8 cellular contexts compared by ENCODE assay signal in the genomic region with DNA sequence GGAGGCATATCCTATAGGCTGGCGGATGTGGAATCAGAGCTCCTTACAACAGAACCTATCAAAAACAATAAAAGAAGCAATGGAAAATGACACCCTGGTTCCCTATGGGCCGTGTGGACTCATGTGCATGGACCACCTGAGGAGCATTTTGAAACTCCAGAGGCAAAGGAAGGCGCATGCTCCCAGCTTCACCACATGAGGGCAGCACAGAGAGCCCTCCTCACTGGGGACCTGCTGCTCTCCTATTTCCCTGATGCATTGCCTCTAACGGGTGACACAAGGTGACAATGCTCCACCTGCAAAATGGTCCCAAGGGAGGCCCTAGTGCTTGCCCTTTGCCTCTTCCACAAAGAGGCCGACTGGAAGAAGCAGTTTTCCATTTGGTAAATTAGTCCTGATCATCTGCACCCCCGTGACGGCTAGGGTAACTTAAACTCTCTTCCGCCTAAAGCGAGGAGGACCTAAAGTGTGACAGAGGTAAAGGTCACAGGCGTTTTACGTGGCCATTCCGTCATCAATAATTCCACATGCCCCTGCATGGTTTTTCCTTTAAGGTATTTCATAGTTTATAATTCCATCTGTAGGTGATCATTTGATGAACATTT.
DNase-seq lines count a peak whose midpoint lies in the region; ATAC-seq, FAIRE-seq and TF ChIP-seq lines count a peak whose summit lies in the region.

No MANE protein-coding gene starts in this region.

- no peaks in the 10 kb centered on the region for H3K4me1 Mint-ChIP-seq in stimulated activated naive CD8-positive, alpha-beta T cell treated with anti-CD3 and anti-CD28 coated beads, Interleukin-15, amount 100 ng/mL, for 72 hours

- TF ChIP-seq CTCF in RWPE2 (IDR thresholded peaks at IDR 0.05; ENCODE audit: poor library complexity, severe bottlenecking) (peak; percentile 65), ascending aorta (IDR thresholded peaks at IDR 0.05) (peak in 2 of 3 experiments; percentile 39 to 45)

- H3K4me3 ChIP-seq in RWPE2 (ENCODE audit: severe bottlenecking) = no peak overlapping the region
- H3K4me3 ChIP-seq in ascending aorta = no peak overlapping the region

- FAIRE-seq in GM19239 (lab: Jason Lieb, UNC) = peak; percentile 86

- H3K36me3 ChIP-seq in RWPE2 (ENCODE audit: low read depth) (no peaks in the 10 kb centered on the region), ascending aorta (no peaks in the 10 kb centered on the region)

- no peak overlapping the region for H3K27ac Mint-ChIP-seq in stimulated activated naive CD8-positive, alpha-beta T cell treated with anti-CD3 and anti-CD28 coated beads, Interleukin-15, amount 100 ng/mL, for 72 hours

- intact Hi-C loops in ascending aorta (cut with DNase I) = no loop called here

- H3K9me3 ChIP-seq in RWPE2 (ENCODE audit: severe bottlenecking) (no peaks in the 10 kb centered on the region), ascending aorta (no peaks in the 10 kb centered on the region)

- peak; percentile 66 for DNase-seq in D341Med (ENCODE audit: low spot score)
- peak; percentile 50 for DNase-seq in GM19239 (ENCODE audit: insufficient read length, low spot score)
- DNase-seq in RWPE2 (ENCODE audit: low spot score) = no peak
- DNase-seq in ascending aorta (ENCODE audit: low spot score in 2 of 2) = no peak
- no peak for DNase-seq in left lobe of liver (ENCODE audit: low spot score)
- peak; percentile 40 to 43 for DNase-seq in stimulated activated naive CD8-positive, alpha-beta T cell treated with anti-CD3 and anti-CD28 coated beads, Interleukin-15, amount 100 ng/mL, for 72 hours
- no peak for DNase-seq in T1000 (lab: John Stamatoyannopoulos, UW)

- no peaks in the 10 kb centered on the region for H3K4me1 ChIP-seq in RWPE2 (ENCODE audit: insufficient read depth, poor library complexity, severe bottlenecking)
- no peaks in the 10 kb centered on the region for H3K4me1 ChIP-seq in ascending aorta

- H3K27me3 ChIP-seq in RWPE2 (ENCODE audit: insufficient read depth, poor library complexity, severe bottlenecking) (no peaks in the 10 kb centered on the region), ascending aorta (no peaks in the 10 kb centered on the region)

- H3K9me3 Mint-ChIP-seq in stimulated activated naive CD8-positive, alpha-beta T cell treated with anti-CD3 and anti-CD28 coated beads, Interleukin-15, amount 100 ng/mL, for 72 hours = no peaks in the 10 kb centered on the region

- no peaks in the 10 kb centered on the region for H3K27me3 Mint-ChIP-seq in stimulated activated naive CD8-positive, alpha-beta T cell treated with anti-CD3 and anti-CD28 coated beads, Interleukin-15, amount 100 ng/mL, for 72 hours

- no peak overlapping the region for H3K4me3 Mint-ChIP-seq in stimulated activated naive CD8-positive, alpha-beta T cell treated with anti-CD3 and anti-CD28 coated beads, Interleukin-15, amount 100 ng/mL, for 72 hours

- H3K27ac ChIP-seq in RWPE2 (ENCODE audit: poor library complexity, severe bottlenecking) (no peak overlapping the region), ascending aorta (no peak overlapping the region)

- ATAC-seq in HG03439 (IDR thresholded peaks at IDR 0.05; ENCODE audit: unreplicated experiment) = peak; percentile 64
- ATAC-seq in RWPE2 (ENCODE audit: low read depth) = peak; percentile 44; the same call in 1 of the 3 replicates
- peak; percentile 94 for ATAC-seq in left lobe of liver
- ATAC-seq in stimulated activated naive CD8-positive, alpha-beta T cell treated with anti-CD3 and anti-CD28 coated beads, Interleukin-15, amount 100 ng/mL, for 72 hours = peak; percentile 71

Comparison
In these comparisons a context has a peak if more than half of its experiments do, and no peak if none do; other contexts are left out.
1. DNase-seq: peak in D341Med (single experiment), GM19239 (single experiment) and stimulated activated naive CD8-positive, alpha-beta T cell treated with anti-CD3 and anti-CD28 coated beads, Interleukin-15, amount 100 ng/mL, for 72 hours (2 of 2); none in RWPE2 (single experiment), ascending aorta (0 of 2), left lobe of liver (single experiment) and T1000 (single experiment).
2. ATAC-seq: peak in every context shown above with its lines; median percentile 94 in left lobe of liver; 71 in stimulated activated naive CD8-positive, alpha-beta T cell treated with anti-CD3 and anti-CD28 coated beads, Interleukin-15, amount 100 ng/mL, for 72 hours; 64 in HG03439; 44 in RWPE2.